ENCODE assay signal across 1 cellular context in the genomic region with DNA sequence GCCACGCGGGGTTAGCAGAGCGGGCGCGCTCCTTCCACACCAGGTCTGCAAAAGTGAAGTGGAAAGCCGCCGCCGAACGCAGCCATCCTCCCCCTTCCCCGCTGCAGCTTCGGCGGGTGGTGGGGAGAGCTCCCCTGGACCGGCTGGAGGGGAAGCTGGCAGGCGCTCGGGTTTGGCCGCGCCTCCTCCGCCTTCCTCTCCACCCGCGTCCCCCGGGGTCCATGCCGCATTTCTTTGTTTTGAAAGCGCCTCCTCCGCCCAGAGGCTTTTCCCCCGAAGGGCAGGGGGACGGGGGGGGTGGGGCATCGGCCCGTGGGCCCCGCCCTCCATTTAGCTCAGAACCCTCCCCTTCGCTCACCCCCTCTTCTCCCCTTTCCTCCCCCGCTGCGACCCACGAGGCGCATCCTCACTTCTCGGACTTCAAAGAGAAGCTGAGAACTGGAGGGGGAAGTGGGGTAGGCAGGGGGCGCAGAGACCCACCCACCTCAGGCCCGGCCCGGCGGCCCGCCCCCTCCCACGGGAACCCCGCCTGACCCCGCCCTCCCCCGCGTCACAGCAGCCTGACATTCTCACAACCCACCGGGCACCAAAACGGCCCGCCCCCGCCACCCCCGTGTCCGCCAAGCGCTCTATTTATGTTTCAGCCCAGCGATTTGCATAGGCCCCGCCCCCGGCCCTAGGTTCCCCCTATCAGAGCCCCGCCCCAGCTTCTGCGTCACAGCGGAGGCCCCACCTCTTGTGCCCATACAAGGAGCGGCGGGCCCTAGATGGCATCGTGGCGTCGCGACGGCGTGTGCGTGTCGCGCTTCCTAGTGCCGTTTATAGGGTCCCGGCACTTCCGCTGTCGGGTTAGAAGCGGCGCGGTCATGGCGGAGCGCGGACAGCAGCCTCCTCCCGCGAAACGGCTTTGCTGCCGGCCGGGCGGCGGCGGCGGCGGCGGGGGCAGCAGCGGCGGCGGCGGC.
TF ChIP-seq lines count a peak whose summit lies in the region.

A gene (plus strand): TSS at position 852 of the 962 bp plus-strand sequence. CDS start 15 bp downstream, at position 867.

TF ChIP-seq in HepG2, 621 proteins besides CTCF, POLR2A, EP300 and RAD21 (continued from another document):
- TF ChIP-seq, protein P1, sequence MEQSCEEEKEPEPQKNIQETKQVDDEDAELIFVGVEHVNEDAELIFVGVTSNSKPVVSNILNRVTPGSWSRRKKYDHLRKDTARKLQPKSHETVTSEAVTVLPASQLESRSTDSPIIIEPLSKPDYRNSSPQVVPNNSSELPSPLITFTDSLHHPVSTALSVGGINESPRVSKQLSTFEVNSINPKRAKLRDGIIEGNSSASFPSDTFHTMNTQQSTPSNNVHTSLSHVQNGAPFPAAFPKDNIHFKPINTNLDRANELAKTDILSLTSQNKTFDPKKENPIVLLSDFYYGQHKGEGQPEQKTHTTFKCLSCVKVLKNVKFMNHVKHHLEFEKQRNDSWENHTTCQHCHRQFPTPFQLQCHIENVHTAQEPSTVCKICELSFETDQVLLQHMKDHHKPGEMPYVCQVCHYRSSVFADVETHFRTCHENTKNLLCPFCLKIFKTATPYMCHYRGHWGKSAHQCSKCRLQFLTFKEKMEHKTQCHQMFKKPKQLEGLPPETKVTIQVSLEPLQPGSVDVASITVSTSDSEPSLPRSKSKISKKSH (CRISPR knock-in tag; IDR thresholded peaks at IDR 0.05; ENCODE audit: borderline replicate concordance), result 0 out of 2 replicates have a peak, but pooled peaks have one; percentile 75
- TF ChIP-seq, protein P2, sequence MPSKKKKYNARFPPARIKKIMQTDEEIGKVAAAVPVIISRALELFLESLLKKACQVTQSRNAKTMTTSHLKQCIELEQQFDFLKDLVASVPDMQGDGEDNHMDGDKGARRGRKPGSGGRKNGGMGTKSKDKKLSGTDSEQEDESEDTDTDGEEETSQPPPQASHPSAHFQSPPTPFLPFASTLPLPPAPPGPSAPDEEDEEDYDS (CRISPR knock-in tag; IDR thresholded peaks at IDR 0.05), result peak; percentile 87
- TF ChIP-seq ZNF382 (CRISPR knock-in tag; IDR thresholded peaks at IDR 0.05; ENCODE audit: borderline replicate concordance), result no peak
- TF ChIP-seq POLR2G (IDR thresholded peaks at IDR 0.05; ENCODE audit: low read depth, low read length), result peak; percentile 70
- no peak for TF ChIP-seq GPN1 (CRISPR knock-in tag; IDR thresholded peaks at IDR 0.05; ENCODE audit: borderline replicate concordance)
- TF ChIP-seq NR1H2 (CRISPR knock-in tag; IDR thresholded peaks at IDR 0.05; ENCODE audit: borderline replicate concordance, low read depth), result no peak
- TF ChIP-seq, protein P3, sequence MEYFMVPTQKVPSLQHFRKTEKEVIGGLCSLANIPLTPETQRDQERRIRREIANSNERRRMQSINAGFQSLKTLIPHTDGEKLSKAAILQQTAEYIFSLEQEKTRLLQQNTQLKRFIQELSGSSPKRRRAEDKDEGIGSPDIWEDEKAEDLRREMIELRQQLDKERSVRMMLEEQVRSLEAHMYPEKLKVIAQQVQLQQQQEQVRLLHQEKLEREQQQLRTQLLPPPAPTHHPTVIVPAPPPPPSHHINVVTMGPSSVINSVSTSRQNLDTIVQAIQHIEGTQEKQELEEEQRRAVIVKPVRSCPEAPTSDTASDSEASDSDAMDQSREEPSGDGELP (IDR thresholded peaks at IDR 0.05; ENCODE audit: borderline replicate concordance, low read depth), result no peak
- TF ChIP-seq REL (CRISPR knock-in tag; conservative IDR thresholded peaks at IDR 0.05), result no peak
- TF ChIP-seq ZNF788 (CRISPR knock-in tag; IDR thresholded peaks at IDR 0.05; ENCODE audit: borderline replicate concordance), result no peak
- peak; percentile 12 for TF ChIP-seq ASH2L (IDR thresholded peaks at IDR 0.05; ENCODE audit: insufficient read length, low read depth, low read length)
- TF ChIP-seq ZNF317 (CRISPR knock-in tag; IDR thresholded peaks at IDR 0.05), result no peak
- TF ChIP-seq, protein P4, sequence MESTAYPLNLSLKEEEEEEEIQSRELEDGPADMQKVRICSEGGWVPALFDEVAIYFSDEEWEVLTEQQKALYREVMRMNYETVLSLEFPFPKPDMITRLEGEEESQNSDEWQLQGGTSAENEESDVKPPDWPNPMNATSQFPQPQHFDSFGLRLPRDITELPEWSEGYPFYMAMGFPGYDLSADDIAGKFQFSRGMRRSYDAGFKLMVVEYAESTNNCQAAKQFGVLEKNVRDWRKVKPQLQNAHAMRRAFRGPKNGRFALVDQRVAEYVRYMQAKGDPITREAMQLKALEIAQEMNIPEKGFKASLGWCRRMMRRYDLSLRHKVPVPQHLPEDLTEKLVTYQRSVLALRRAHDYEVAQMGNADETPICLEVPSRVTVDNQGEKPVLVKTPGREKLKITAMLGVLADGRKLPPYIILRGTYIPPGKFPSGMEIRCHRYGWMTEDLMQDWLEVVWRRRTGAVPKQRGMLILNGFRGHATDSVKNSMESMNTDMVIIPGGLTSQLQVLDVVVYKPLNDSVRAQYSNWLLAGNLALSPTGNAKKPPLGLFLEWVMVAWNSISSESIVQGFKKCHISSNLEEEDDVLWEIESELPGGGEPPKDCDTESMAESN (CRISPR knock-in tag; conservative IDR thresholded peaks at IDR 0.05), result 0 out of 2 replicates have a peak, but pooled peaks have one; percentile 21
- TF ChIP-seq ATF1 (CRISPR knock-in tag; IDR thresholded peaks at IDR 0.05), result peak; percentile 82
- TF ChIP-seq, protein P5, sequence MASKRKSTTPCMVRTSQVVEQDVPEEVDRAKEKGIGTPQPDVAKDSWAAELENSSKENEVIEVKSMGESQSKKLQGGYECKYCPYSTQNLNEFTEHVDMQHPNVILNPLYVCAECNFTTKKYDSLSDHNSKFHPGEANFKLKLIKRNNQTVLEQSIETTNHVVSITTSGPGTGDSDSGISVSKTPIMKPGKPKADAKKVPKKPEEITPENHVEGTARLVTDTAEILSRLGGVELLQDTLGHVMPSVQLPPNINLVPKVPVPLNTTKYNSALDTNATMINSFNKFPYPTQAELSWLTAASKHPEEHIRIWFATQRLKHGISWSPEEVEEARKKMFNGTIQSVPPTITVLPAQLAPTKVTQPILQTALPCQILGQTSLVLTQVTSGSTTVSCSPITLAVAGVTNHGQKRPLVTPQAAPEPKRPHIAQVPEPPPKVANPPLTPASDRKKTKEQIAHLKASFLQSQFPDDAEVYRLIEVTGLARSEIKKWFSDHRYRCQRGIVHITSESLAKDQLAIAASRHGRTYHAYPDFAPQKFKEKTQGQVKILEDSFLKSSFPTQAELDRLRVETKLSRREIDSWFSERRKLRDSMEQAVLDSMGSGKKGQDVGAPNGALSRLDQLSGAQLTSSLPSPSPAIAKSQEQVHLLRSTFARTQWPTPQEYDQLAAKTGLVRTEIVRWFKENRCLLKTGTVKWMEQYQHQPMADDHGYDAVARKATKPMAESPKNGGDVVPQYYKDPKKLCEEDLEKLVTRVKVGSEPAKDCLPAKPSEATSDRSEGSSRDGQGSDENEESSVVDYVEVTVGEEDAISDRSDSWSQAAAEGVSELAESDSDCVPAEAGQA (IDR thresholded peaks at IDR 0.05; ENCODE audit: low read depth), result peak; percentile 89
- TF ChIP-seq, protein P5 (CRISPR knock-in tag; IDR thresholded peaks at IDR 0.05; ENCODE audit: borderline replicate concordance), result no peak
- TF ChIP-seq PHF8 (CRISPR knock-in tag; IDR thresholded peaks at IDR 0.05), result 0 out of 2 replicates have a peak, but pooled peaks have one; percentile 9
- TF ChIP-seq KDM2A (CRISPR knock-in tag; IDR thresholded peaks at IDR 0.05; ENCODE audit: borderline replicate concordance, low read depth), result peak; percentile 49; the same call in 1 of the 2 replicates
- TF ChIP-seq, protein P6, sequence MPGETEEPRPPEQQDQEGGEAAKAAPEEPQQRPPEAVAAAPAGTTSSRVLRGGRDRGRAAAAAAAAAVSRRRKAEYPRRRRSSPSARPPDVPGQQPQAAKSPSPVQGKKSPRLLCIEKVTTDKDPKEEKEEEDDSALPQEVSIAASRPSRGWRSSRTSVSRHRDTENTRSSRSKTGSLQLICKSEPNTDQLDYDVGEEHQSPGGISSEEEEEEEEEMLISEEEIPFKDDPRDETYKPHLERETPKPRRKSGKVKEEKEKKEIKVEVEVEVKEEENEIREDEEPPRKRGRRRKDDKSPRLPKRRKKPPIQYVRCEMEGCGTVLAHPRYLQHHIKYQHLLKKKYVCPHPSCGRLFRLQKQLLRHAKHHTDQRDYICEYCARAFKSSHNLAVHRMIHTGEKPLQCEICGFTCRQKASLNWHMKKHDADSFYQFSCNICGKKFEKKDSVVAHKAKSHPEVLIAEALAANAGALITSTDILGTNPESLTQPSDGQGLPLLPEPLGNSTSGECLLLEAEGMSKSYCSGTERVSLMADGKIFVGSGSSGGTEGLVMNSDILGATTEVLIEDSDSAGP (CRISPR knock-in tag; IDR thresholded peaks at IDR 0.05; ENCODE audit: borderline replicate concordance), result no peak
- TF ChIP-seq SOX6 (IDR thresholded peaks at IDR 0.05), result no peak
- TF ChIP-seq SOX6 (CRISPR knock-in tag; IDR thresholded peaks at IDR 0.05), result peak; percentile 25; the same call in 1 of the 2 replicates
- no peak for TF ChIP-seq ZNF138 (CRISPR knock-in tag; IDR thresholded peaks at IDR 0.05; ENCODE audit: low read depth)
- TF ChIP-seq, protein P7, sequence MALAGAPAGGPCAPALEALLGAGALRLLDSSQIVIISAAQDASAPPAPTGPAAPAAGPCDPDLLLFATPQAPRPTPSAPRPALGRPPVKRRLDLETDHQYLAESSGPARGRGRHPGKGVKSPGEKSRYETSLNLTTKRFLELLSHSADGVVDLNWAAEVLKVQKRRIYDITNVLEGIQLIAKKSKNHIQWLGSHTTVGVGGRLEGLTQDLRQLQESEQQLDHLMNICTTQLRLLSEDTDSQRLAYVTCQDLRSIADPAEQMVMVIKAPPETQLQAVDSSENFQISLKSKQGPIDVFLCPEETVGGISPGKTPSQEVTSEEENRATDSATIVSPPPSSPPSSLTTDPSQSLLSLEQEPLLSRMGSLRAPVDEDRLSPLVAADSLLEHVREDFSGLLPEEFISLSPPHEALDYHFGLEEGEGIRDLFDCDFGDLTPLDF (CRISPR knock-in tag; IDR thresholded peaks at IDR 0.05), result no peak
- TF ChIP-seq, protein P8, sequence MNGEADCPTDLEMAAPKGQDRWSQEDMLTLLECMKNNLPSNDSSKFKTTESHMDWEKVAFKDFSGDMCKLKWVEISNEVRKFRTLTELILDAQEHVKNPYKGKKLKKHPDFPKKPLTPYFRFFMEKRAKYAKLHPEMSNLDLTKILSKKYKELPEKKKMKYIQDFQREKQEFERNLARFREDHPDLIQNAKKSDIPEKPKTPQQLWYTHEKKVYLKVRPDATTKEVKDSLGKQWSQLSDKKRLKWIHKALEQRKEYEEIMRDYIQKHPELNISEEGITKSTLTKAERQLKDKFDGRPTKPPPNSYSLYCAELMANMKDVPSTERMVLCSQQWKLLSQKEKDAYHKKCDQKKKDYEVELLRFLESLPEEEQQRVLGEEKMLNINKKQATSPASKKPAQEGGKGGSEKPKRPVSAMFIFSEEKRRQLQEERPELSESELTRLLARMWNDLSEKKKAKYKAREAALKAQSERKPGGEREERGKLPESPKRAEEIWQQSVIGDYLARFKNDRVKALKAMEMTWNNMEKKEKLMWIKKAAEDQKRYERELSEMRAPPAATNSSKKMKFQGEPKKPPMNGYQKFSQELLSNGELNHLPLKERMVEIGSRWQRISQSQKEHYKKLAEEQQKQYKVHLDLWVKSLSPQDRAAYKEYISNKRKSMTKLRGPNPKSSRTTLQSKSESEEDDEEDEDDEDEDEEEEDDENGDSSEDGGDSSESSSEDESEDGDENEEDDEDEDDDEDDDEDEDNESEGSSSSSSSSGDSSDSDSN (CRISPR knock-in tag; IDR thresholded peaks at IDR 0.05), result 0 out of 2 replicates have a peak, but pooled peaks have one; percentile 61
- no peak for TF ChIP-seq ZNF30 (CRISPR knock-in tag; IDR thresholded peaks at IDR 0.05)
- TF ChIP-seq SP5 (CRISPR knock-in tag; IDR thresholded peaks at IDR 0.05; ENCODE audit: borderline replicate concordance, low read depth), result peak; percentile 20; the same call in 1 of the 2 replicates
